In genomic region chr17:76445697-76446448, GRCh38 we compare ENCODE assay signal across 13 cellular contexts. TPM values are rescaled to one million over a fixed set of nuclear protein-coding genes. Genes with fewer than 3 reads are reported as not detected.
DNase-seq lines count a peak whose midpoint lies in the region; ATAC-seq and TF ChIP-seq lines count a peak whose summit lies in the region.
"Had no signal": no experiment of that assay in that cellular context is flagged by ENCODE, and none has a peak within 500 bp of the region (broad histone marks: within the 10 kb centered on the region; RNA-seq: fewer than 3 reads in every experiment).

No MANE protein-coding gene starts in this region.

- intact Hi-C loops in PC-3 (cut with micrococcal nuclease) = no loop called here
- intact Hi-C loops in stomach (cut with DNase I; ENCODE audit: low total_unique reads) = no loop called here

- no peak overlapping the region for H2AFZ ChIP-seq in PC-3 (ENCODE audit: low read length)

- peak overlapping the region; percentile 63 for H3K9ac ChIP-seq in PC-3 (ENCODE audit: low read length)

- H3K36me3 Mint-ChIP-seq in nephron progenitor cell (ENCODE audit: low read depth) = peaks cover 16% of the 10 kb centered on the region
- peaks cover 13% of the 10 kb centered on the region for H3K36me3 Mint-ChIP-seq in activated naive CD8-positive, alpha-beta T cell treated with anti-CD3 and anti-CD28 coated beads for 36 hours

- peaks cover 27% of the 10 kb centered on the region for H4K20me1 ChIP-seq in PC-3 (ENCODE audit: low read length)

- TF ChIP-seq POLR2A in stomach (IDR thresholded peaks at IDR 0.05) = no peak

- H3K9me3 ChIP-seq in PC-3 (ENCODE audit: low read length) = no peaks in the 10 kb centered on the region
- H3K9me3 ChIP-seq in stomach = no peaks in the 10 kb centered on the region
- H3K9me3 ChIP-seq: pancreas had no signal

- H3K4me1 ChIP-seq in PC-3 (ENCODE audit: insufficient read depth, low read length) = peaks cover 78% of the 10 kb centered on the region
- H3K4me1 ChIP-seq in stomach = peaks cover 20 to 70% (median 32%) of the 10 kb centered on the region in 4 donors

- CTCF ChIA-PET in PC-3 (lab: Charles Lee) = interaction anchor here (0.5 to 0.7 kb wide), 2 partner anchors 81 to 316 kb away, joined by 3 to 6 read pairs; no protein-coding TSS in a partner anchor

- no peak overlapping the region for H3K4me3 Mint-ChIP-seq in nephron progenitor cell
- H3K4me3 Mint-ChIP-seq in activated naive CD8-positive, alpha-beta T cell treated with anti-CD3 and anti-CD28 coated beads for 36 hours = no peak overlapping the region

- peak overlapping the region; percentile 71 for H3K27ac Mint-ChIP-seq in nephron progenitor cell
- H3K27ac Mint-ChIP-seq in activated naive CD8-positive, alpha-beta T cell treated with anti-CD3 and anti-CD28 coated beads for 36 hours = no peak overlapping the region

- no peaks in the 10 kb centered on the region for H3K9me3 Mint-ChIP-seq in nephron progenitor cell
- no peaks in the 10 kb centered on the region for H3K9me3 Mint-ChIP-seq in activated naive CD8-positive, alpha-beta T cell treated with anti-CD3 and anti-CD28 coated beads for 36 hours

- POLR2A ChIA-PET in PC-3 (lab: Charles Lee; ENCODE audit: unreplicated experiment) = no interaction called here

- peak overlapping the region; percentile 81 for H3K4me2 ChIP-seq in PC-3 (ENCODE audit: low read length)

- no peaks in the 10 kb centered on the region for H3K27me3 Mint-ChIP-seq in nephron progenitor cell (ENCODE audit: low read depth, poor library complexity)
- H3K27me3 Mint-ChIP-seq in activated naive CD8-positive, alpha-beta T cell treated with anti-CD3 and anti-CD28 coated beads for 36 hours = no peaks in the 10 kb centered on the region

- no peaks in the 10 kb centered on the region for H3K9me2 ChIP-seq in PC-3 (replicated peaks; ENCODE audit: low read length)

- ATAC-seq in PC-3 = no peak

- peaks cover 85% of the 10 kb centered on the region for H3K4me1 Mint-ChIP-seq in nephron progenitor cell
- H3K4me1 Mint-ChIP-seq in activated naive CD8-positive, alpha-beta T cell treated with anti-CD3 and anti-CD28 coated beads for 36 hours = peaks cover 79% of the 10 kb centered on the region

- H3K27ac ChIP-seq in PC-3 (ENCODE audit: low read length) (peak overlapping the region; percentile 93), stomach (peak overlapping the region in 2 of 5 donors; percentile 8 to 52)
- H3K27ac ChIP-seq: pancreas had no signal

- no peaks in the 10 kb centered on the region for H3K36me3 ChIP-seq in PC-3 (ENCODE audit: low read depth, low read length)
- no peaks in the 10 kb centered on the region for H3K36me3 ChIP-seq in stomach
- H3K36me3 ChIP-seq: pancreas had no signal

- H3K79me2 ChIP-seq in PC-3 (ENCODE audit: low read length) = peaks cover 93% of the 10 kb centered on the region

- H3K27me3 ChIP-seq in PC-3 (ENCODE audit: low read length) (no peaks in the 10 kb centered on the region), stomach (no peaks in the 10 kb centered on the region)
- H3K27me3 ChIP-seq: pancreas had no signal

- DNase-seq in ELF-1 (ENCODE audit: low read depth, low spot score) = peak; percentile 42
- no peak for DNase-seq in PC-3
- DNase-seq in epithelial cell of proximal tubule (ENCODE audit: low read depth) = no peak
- DNase-seq in nephron progenitor cell = no peak
- DNase-seq in stomach = no peak
- DNase-seq in globus pallidus (ENCODE audit: low spot score) = no peak
- DNase-seq in COLO829 (ENCODE audit: low spot score) = no peak
- no peak for DNase-seq in activated naive CD8-positive, alpha-beta T cell treated with anti-CD3 and anti-CD28 coated beads for 36 hours
- DNase-seq: GOT3; KG1; stimulated activated CD4-positive, alpha-beta T cell treated with anti-CD3 and anti-CD28 coated beads, Interleukin-4, amount 100 ng/mL, for 1 hour had no signal

- TF ChIP-seq CTCF in PC-3 (conservative IDR thresholded peaks at IDR 0.05; ENCODE audit: low read depth, low read length) (no peak), epithelial cell of proximal tubule (conservative IDR thresholded peaks at IDR 0.05; ENCODE audit: low read depth, low read length) (no peak), nephron progenitor cell (IDR thresholded peaks at IDR 0.05) (no peak), stomach (IDR thresholded peaks at IDR 0.05) (no peak)

- 69 to 77% (median 76%) methylated on average over 10 of the region's 10 CpGs for WGBS in stomach, 5 donors

- H3K4me3 ChIP-seq in PC-3 (ENCODE audit: low read length) (peak overlapping the region; percentile 62), epithelial cell of proximal tubule (ENCODE audit: low read depth, low read length) (peak overlapping the region; percentile 17), stomach (no peak overlapping the region)
- H3K4me3 ChIP-seq: pancreas had no signal

- peaks cover 25% of the 10 kb centered on the region for H3F3A ChIP-seq in PC-3 (ENCODE audit: low read length, unreplicated experiment)

- no peak for TF ChIP-seq EP300 in stomach (IDR thresholded peaks at IDR 0.05)

- no TSS peak for BruUV-seq in PC-3 (replicated peaks; lab: Mats Ljungman, UMichigan)

RNA-seq across cellular contexts. Expression of gene UBE2O, which starts 7.1 kb away (rescaled TPM):
- total RNA-seq in PC-3 (2014; rRNA removed) (64.7 and 77.3 TPM in 2 replicates), epithelial cell of proximal tubule (15.6 and 23.6 TPM in 2 replicates), stomach (10 to 100 TPM in 4 of 5 donors, 1 to 10 TPM in 1; 9.9 to 32.7 (median 17.9) TPM)
- 1 to 10 TPM; 4.6 to 7.2 (median 6.1) TPM for polyA plus RNA-seq in stomach
- 10 to 100 TPM; 37.7 to 38.4 TPM for total RNA-seq in activated naive CD8-positive, alpha-beta T cell treated with anti-CD3 and anti-CD28 coated beads for 36 hours

RNA-seq across cellular contexts. Expression of gene AANAT, which starts 21.5 kb away (rescaled TPM):
- total RNA-seq in PC-3 (2014; rRNA removed) (not detected in 2 replicates), epithelial cell of proximal tubule (not detected in 2 replicates), stomach (not detected)
- polyA plus RNA-seq in stomach = under 1 TPM in 1 of 3 donors, not detected in 2; 0.44 TPM
- total RNA-seq in activated naive CD8-positive, alpha-beta T cell treated with anti-CD3 and anti-CD28 coated beads for 36 hours = under 1 TPM in 1 of 2 experiments, not detected in 1; 0.36 TPM
- total RNA-seq: bronchial epithelial cell had no signal

RNA-seq across cellular contexts. Expression of gene RHBDF2, which starts 55.4 kb away (rescaled TPM):
- total RNA-seq in PC-3 (2014; rRNA removed) (52.3 and 74.8 TPM in 2 replicates), epithelial cell of proximal tubule (35.2 and 101 TPM in 2 replicates), stomach (100 to 1,000 TPM in 2 of 5 donors, 10 to 100 TPM in 3; 16.9 to 175 (median 43.8) TPM)
- 10 to 100 TPM in 1 of 3 donors, 1 to 10 TPM in 2; 4.6 to 17.5 (median 9.2) TPM for polyA plus RNA-seq in stomach
- total RNA-seq in activated naive CD8-positive, alpha-beta T cell treated with anti-CD3 and anti-CD28 coated beads for 36 hours = 10 to 100 TPM; 20.7 to 22.2 TPM

Comparison
In these comparisons a context has a peak if more than half of its experiments do, and no peak if none do; other contexts are left out.
1. H3K4me3 ChIP-seq: peak in PC-3 (single experiment) and epithelial cell of proximal tubule (single experiment); none in stomach (0 of 4).